In the genomic region with DNA sequence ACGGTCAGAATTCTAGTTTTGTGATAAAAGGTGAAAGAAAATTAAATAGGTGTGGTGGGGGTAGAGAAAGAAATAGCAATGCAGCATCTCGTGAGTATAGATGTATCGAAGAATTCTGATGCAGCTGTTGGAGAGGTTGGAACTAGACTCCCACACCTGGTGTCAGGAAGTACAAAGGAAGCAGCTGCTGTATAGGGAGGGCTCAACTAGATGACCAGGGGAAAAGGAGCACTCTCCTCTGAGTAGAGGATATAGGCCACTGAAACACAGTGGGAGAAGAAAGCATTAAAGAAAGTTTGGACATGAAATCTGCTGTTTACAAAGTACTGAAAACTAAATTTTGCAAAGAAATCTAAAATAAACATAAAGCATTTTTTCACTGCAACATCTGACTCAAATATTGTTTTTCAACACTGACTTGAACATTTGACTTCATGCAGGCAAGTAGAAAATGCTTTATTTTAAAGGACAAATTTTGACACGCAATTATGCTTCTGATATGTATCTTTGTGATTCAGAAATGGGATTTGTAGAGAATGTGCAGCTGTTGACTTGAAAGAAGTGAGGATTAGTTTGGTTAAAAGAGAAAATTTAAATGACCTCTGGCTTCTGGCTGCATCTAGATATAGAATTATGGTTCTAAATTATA, we compare ENCODE assay signal across 14 cellular contexts.
DNase-seq lines count a peak whose midpoint lies in the region; ATAC-seq and TF ChIP-seq lines count a peak whose summit lies in the region.
"Had no signal": no experiment of that assay in that cellular context is flagged by ENCODE, and none has a peak within 500 bp of the region (broad histone marks: within the 10 kb centered on the region; RNA-seq: fewer than 3 reads in every experiment).

No MANE protein-coding gene starts in this region.

- DNase-seq in activated B cell treated with CpG ODN at 0.5 μM for 24 hours (no peak), endodermal cell (no peak)
- DNase-seq in stimulated activated naive CD4-positive, alpha-beta T cell treated with Interleukin-2 at 50 U/mL for 16 hours (lab: John Stamatoyannopoulos, UW) = no peak
- DNase-seq in naive thymus-derived CD8-positive, alpha-beta T cell = no peak
- DNase-seq: activated T-cell treated with anti-CD3 and anti-CD28 coated beads, Interleukin-2, amount 50 U/mL, for 72 hours; CD4-positive, CD25-positive, alpha-beta regulatory T cell; central memory CD4-positive, alpha-beta T cell; foreskin fibroblast; testis had no signal

- ATAC-seq in GM18499 (IDR thresholded peaks at IDR 0.05; ENCODE audit: insufficient read depth, unreplicated experiment) = peak; percentile 20
- ATAC-seq in GM21447 (IDR thresholded peaks at IDR 0.05; ENCODE audit: unreplicated experiment) = peak; percentile 17
- peak; percentile 10 for ATAC-seq in HG03175 (IDR thresholded peaks at IDR 0.05; ENCODE audit: unreplicated experiment)
- ATAC-seq in activated B cell treated with CpG ODN at 0.5 μM for 24 hours (ENCODE audit: low read depth) = no peak
- ATAC-seq in naive thymus-derived CD8-positive, alpha-beta T cell = no peak
- no peak for ATAC-seq in HG03520 (IDR thresholded peaks at IDR 0.05; ENCODE audit: unreplicated experiment)
- ATAC-seq: activated T-cell treated with anti-CD3 and anti-CD28 coated beads, Interleukin-2, amount 50 U/mL, for 72 hours had no signal

- POLR2A ChIA-PET in activated B cell treated with CpG ODN at 0.5 μM for 24 hours (lab: Charles Lee) = no interaction called here
- POLR2A ChIA-PET in naive thymus-derived CD8-positive, alpha-beta T cell (lab: Charles Lee) = no interaction called here

- TF ChIP-seq CTCF in activated B cell treated with CpG ODN at 0.5 μM for 24 hours (IDR thresholded peaks at IDR 0.05) = no peak
- TF ChIP-seq CTCF in endodermal cell (conservative IDR thresholded peaks at IDR 0.05) = no peak

- H3K9me3 Mint-ChIP-seq in activated B cell treated with CpG ODN at 0.5 μM for 24 hours (no peaks in the 10 kb centered on the region), endodermal cell (no peaks in the 10 kb centered on the region)
- H3K9me3 Mint-ChIP-seq in naive thymus-derived CD8-positive, alpha-beta T cell = peaks cover 0 to 3% (median 0%) of the 10 kb centered on the region in 9 donors
- H3K9me3 Mint-ChIP-seq: activated T-cell treated with anti-CD3 and anti-CD28 coated beads, Interleukin-2, amount 50 U/mL, for 72 hours had no signal

- H3K27me3 Mint-ChIP-seq in activated B cell treated with CpG ODN at 0.5 μM for 24 hours (no peaks in the 10 kb centered on the region), endodermal cell (ENCODE audit: insufficient read depth) (no peaks in the 10 kb centered on the region)
- H3K27me3 Mint-ChIP-seq in naive thymus-derived CD8-positive, alpha-beta T cell = no peaks in the 10 kb centered on the region
- H3K27me3 Mint-ChIP-seq: CD4-positive, CD25-positive, alpha-beta regulatory T cell had no signal

- H3K9me3 ChIP-seq in endodermal cell (ENCODE audit: control insufficient read depth, low read length) = no peaks in the 10 kb centered on the region
- H3K9me3 ChIP-seq: testis had no signal

- H3K9ac ChIP-seq in endodermal cell (ENCODE audit: extremely low read depth, low read length, poor library complexity, severe bottlenecking) = no peak overlapping the region
- H3K9ac ChIP-seq: parathyroid adenoma had no signal

- H3K36me3 Mint-ChIP-seq in activated B cell treated with CpG ODN at 0.5 μM for 24 hours (ENCODE audit: low read depth) (peaks cover 19% of the 10 kb centered on the region), endodermal cell (ENCODE audit: low read depth) (peaks cover 17% of the 10 kb centered on the region)
- peaks cover 14 to 52% (median 49%) of the 10 kb centered on the region in 3 donors for H3K36me3 Mint-ChIP-seq in naive thymus-derived CD8-positive, alpha-beta T cell

- H3K36me3 ChIP-seq in endodermal cell (ENCODE audit: control insufficient read depth, insufficient read depth, low read length) = peaks cover 3% of the 10 kb centered on the region

- no peak overlapping the region for H3K27ac ChIP-seq in endodermal cell (ENCODE audit: low read depth, low read length)
- H3K27ac ChIP-seq: parathyroid adenoma, testis had no signal

- no peaks in the 10 kb centered on the region for H3K27me3 ChIP-seq in endodermal cell (ENCODE audit: control insufficient read depth, insufficient read depth, low read length, poor library complexity, severe bottlenecking)
- H3K27me3 ChIP-seq: testis had no signal

- no peaks in the 10 kb centered on the region for H3K4me1 ChIP-seq in endodermal cell (ENCODE audit: control insufficient read depth, insufficient read depth, low read length)
- H3K4me1 ChIP-seq: parathyroid adenoma, testis had no signal

- intact Hi-C loops in activated B cell treated with CpG ODN at 0.5 μM for 24 hours (cut with micrococcal nuclease) = loop anchor here (1.0 to 5.0 kb wide), 7 partner anchors 13 to 423 kb away; partner anchors contain the start of gene MIPEP

- H3K4me1 Mint-ChIP-seq in activated B cell treated with CpG ODN at 0.5 μM for 24 hours = peaks cover 53% of the 10 kb centered on the region
- peaks cover 2% of the 10 kb centered on the region for H3K4me1 Mint-ChIP-seq in endodermal cell
- peaks cover 0 to 28% (median 1%) of the 10 kb centered on the region in 4 donors for H3K4me1 Mint-ChIP-seq in naive thymus-derived CD8-positive, alpha-beta T cell

- H3K4me3 ChIP-seq in endodermal cell (ENCODE audit: low read length) = no peak overlapping the region
- H3K4me3 ChIP-seq: testis had no signal

- CTCF ChIA-PET in activated B cell treated with CpG ODN at 0.5 μM for 24 hours (lab: Charles Lee) = no interaction called here

- 71 to 75% methylated on average over 4 of the region's 4 CpGs for WGBS in endodermal cell (ENCODE audit: insufficient coverage in 1 of 2, insufficient read length in 1 of 2), 2 experiments

- H3K4me3 Mint-ChIP-seq in activated B cell treated with CpG ODN at 0.5 μM for 24 hours (peak overlapping the region; percentile 75), endodermal cell (no peak overlapping the region)
- peak overlapping the region in 1 of 10 donors; percentile 11 for H3K4me3 Mint-ChIP-seq in naive thymus-derived CD8-positive, alpha-beta T cell
- H3K4me3 Mint-ChIP-seq: activated T-cell treated with anti-CD3 and anti-CD28 coated beads, Interleukin-2, amount 50 U/mL, for 72 hours; CD4-positive, CD25-positive, alpha-beta regulatory T cell had no signal

- H3K27ac Mint-ChIP-seq in activated B cell treated with CpG ODN at 0.5 μM for 24 hours = peak overlapping the region; percentile 84
- no peak overlapping the region for H3K27ac Mint-ChIP-seq in endodermal cell
- H3K27ac Mint-ChIP-seq in naive thymus-derived CD8-positive, alpha-beta T cell = peak overlapping the region in 1 of 10 donors; percentile 13
- H3K27ac Mint-ChIP-seq: activated T-cell treated with anti-CD3 and anti-CD28 coated beads, Interleukin-2, amount 50 U/mL, for 72 hours; CD4-positive, CD25-positive, alpha-beta regulatory T cell had no signal

Comparison
In these comparisons a context has a peak if more than half of its experiments do, and no peak if none do; other contexts are left out.
1. ATAC-seq: peak in GM18499 (single experiment), GM21447 (single experiment) and HG03175 (single experiment); none in activated B cell treated with CpG ODN at 0.5 μM for 24 hours (single experiment), naive thymus-derived CD8-positive, alpha-beta T cell (0 of 2) and HG03520 (single experiment).